ENCODE assay signal across 1 cellular context in the genomic region with DNA sequence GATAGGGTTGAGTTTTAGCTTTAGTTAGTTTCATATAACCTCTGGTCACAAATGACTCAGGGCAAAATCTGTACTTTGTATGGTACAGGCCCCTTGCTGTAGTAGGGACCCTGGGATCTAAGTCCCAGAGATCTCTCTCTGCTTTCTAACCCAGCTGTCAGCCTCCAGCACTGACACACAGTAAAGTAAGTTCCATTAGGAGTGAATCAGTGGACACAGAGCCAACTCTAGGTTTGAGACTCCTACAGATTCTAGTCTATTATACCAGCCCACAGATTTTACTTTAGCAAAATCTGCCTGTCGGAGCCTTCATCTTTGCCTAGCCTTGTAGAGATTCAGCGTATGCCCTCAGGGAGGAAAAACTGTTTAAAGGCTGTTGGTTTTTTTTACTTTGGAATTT.
TF ChIP-seq lines count a peak whose summit lies in the region.

No MANE protein-coding gene starts in this region.

TF ChIP-seq in IMR-90, 13 proteins besides CTCF, POLR2A, EP300 and RAD21:
- TF ChIP-seq RFX5 (IDR thresholded peaks at IDR 0.05; ENCODE audit: low read depth, low read length) (no peak), CHD1 (IDR thresholded peaks at IDR 0.05; ENCODE audit: low read depth, low read length) (no peak), MXI1 (IDR thresholded peaks at IDR 0.05; ENCODE audit: borderline replicate concordance, low read depth, low read length) (no peak), NFE2L2 (IDR thresholded peaks at IDR 0.05; ENCODE audit: low read depth, low read length) (no peak), SMC3 (IDR thresholded peaks at IDR 0.05; ENCODE audit: low read depth, low read length) (no peak), RCOR1 (IDR thresholded peaks at IDR 0.05; ENCODE audit: insufficient replicate concordance, low read length) (no peak), USF2 (IDR thresholded peaks at IDR 0.05; ENCODE audit: low read depth, low read length) (no peak), MAZ (IDR thresholded peaks at IDR 0.05; ENCODE audit: borderline replicate concordance, low read depth, low read length) (no peak), FOS (IDR thresholded peaks at IDR 0.05; ENCODE audit: low read depth, low read length) (no peak), CEBPB (IDR thresholded peaks at IDR 0.05; ENCODE audit: low read depth, low read length) (no peak), BHLHE40 (IDR thresholded peaks at IDR 0.05; ENCODE audit: low read depth, low read length) (no peak)
- TF ChIP-seq, protein P1, sequence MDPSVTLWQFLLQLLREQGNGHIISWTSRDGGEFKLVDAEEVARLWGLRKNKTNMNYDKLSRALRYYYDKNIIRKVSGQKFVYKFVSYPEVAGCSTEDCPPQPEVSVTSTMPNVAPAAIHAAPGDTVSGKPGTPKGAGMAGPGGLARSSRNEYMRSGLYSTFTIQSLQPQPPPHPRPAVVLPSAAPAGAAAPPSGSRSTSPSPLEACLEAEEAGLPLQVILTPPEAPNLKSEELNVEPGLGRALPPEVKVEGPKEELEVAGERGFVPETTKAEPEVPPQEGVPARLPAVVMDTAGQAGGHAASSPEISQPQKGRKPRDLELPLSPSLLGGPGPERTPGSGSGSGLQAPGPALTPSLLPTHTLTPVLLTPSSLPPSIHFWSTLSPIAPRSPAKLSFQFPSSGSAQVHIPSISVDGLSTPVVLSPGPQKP (IDR thresholded peaks at IDR 0.05; ENCODE audit: borderline replicate concordance, low read depth, low read length): no peak
